Comparison of ENCODE assay signal across 32 cellular contexts in the genomic region with DNA sequence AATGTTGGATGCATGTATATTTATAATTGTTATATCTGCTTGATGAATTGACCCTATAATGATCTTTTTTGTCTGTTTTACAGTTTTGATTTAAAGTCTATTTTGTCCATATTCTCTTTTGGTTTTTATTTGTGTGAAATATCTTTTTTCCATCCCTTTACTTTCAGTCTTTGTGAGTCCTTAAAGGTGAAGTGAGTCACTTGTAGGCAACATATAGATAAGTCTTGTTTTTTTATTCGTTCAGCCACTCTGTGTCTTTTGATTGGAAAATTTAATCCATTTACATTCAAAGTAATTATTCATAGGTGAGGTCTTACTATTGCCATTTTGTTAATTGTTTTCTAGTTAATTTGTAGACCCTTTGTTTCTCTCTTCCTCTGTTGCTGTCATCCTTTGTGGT.
"Had no signal": no experiment of that assay in that cellular context is flagged by ENCODE, and none has a peak within 500 bp of the region (broad histone marks: within the 10 kb centered on the region; RNA-seq: fewer than 3 reads in every experiment).

No MANE protein-coding gene starts in this region.

- ATAC-seq: activated T-cell treated with anti-CD3 and anti-CD28 coated beads, Interleukin-2, amount 50 U/mL, for 4 hours; Panc1 had no signal

- H3K4me3 Mint-ChIP-seq: activated naive CD8-positive, alpha-beta T cell; activated T-cell treated with anti-CD3 and anti-CD28 coated beads, Interleukin-2, amount 50 U/mL, for 4 hours; central memory CD8-positive, alpha-beta T cell; T-helper 1 cell treated with Interleukin-12 subunit alpha and Interleukin-12 subunit beta and Interleukin-4 antibody, amounts not matched to agents 30 μg/mL and 1 μg/mL, for 36 hours; T-helper 2 cell treated with Interferon-gamma antibody and Interleukin-4, amounts not matched to agents 5 μg/mL and 100 μg/mL, for 36 hours had no signal

- FAIRE-seq: TTC549 had no signal

- H3K27me3 Mint-ChIP-seq: activated naive CD8-positive, alpha-beta T cell; central memory CD8-positive, alpha-beta T cell had no signal

- H3K27ac Mint-ChIP-seq: activated naive CD8-positive, alpha-beta T cell; T-helper 1 cell treated with Interleukin-12 subunit alpha and Interleukin-12 subunit beta and Interleukin-4 antibody, amounts not matched to agents 30 μg/mL and 1 μg/mL, for 36 hours; T-helper 2 cell treated with Interferon-gamma antibody and Interleukin-4, amounts not matched to agents 5 μg/mL and 100 μg/mL, for 36 hours had no signal

- H3K9me3 ChIP-seq: colonic mucosa, SJSA1 had no signal

- H3K4me1 ChIP-seq: ascending aorta, colonic mucosa had no signal

- H3K27me3 ChIP-seq: ascending aorta, cardiac muscle cell, colonic mucosa, SJSA1 had no signal

- H3K9ac ChIP-seq: SK-N-SH had no signal

- H3K36me3 ChIP-seq: cardiac muscle cell, colonic mucosa, SJSA1 had no signal

- H3K4me2 ChIP-seq: SK-N-SH had no signal

- H3K27ac ChIP-seq: ascending aorta, cardiac muscle cell, colonic mucosa, SJSA1 had no signal

- H3K9me3 Mint-ChIP-seq: central memory CD8-positive, alpha-beta T cell had no signal

- H3K4me3 ChIP-seq: ascending aorta, cardiac muscle cell, colonic mucosa, SJSA1 had no signal

- DNase-seq: activated CD4-positive, alpha-beta T cell treated with anti-CD3 and anti-CD28 coated beads for 4 hours; activated CD4-positive, alpha-beta T cell treated with anti-CD3 and anti-CD28 coated beads, Interleukin-2, amount 50 U/mL, for 4 hours; activated CD4-positive, CD25-positive, alpha-beta regulatory T cell treated with anti-CD3 and anti-CD28 coated beads, Interleukin-2, amount 50 U/mL, for 72 hours; activated CD8-positive, alpha-beta memory T cell treated with anti-CD3 and anti-CD28 coated beads, Interleukin-2, amount 50 U/mL, for 4 hours; activated gamma-delta T cell; activated naive CD4-positive, alpha-beta T cell treated with Interleukin-2 at 50 U/mL for 16 hours; activated T-cell treated with anti-CD3 and anti-CD28 coated beads for 4 hours; activated T-cell treated with anti-CD3 and anti-CD28 coated beads, Interleukin-2, amount 50 U/mL, for 4 hours; amygdala; colonic mucosa; NCI-H1092 treated with DMSO at 0.1 percent for 48 hours; NCI-H1417; NCI-H146; NCI-H187; NCI-H2029 treated with DMSO at 0.1 percent for 48 hours; NCI-H2107; NCI-H2171; NCI-H446; NCI-H510A treated with DMSO at 0.1 percent for 48 hours; NCI-H69; RPMI8226; SHP77 treated with DMSO at 0.1 percent for 48 hours; SK-N-SH had no signal
